Comparison of ENCODE assay signal across 27 cellular contexts in the genomic region with DNA sequence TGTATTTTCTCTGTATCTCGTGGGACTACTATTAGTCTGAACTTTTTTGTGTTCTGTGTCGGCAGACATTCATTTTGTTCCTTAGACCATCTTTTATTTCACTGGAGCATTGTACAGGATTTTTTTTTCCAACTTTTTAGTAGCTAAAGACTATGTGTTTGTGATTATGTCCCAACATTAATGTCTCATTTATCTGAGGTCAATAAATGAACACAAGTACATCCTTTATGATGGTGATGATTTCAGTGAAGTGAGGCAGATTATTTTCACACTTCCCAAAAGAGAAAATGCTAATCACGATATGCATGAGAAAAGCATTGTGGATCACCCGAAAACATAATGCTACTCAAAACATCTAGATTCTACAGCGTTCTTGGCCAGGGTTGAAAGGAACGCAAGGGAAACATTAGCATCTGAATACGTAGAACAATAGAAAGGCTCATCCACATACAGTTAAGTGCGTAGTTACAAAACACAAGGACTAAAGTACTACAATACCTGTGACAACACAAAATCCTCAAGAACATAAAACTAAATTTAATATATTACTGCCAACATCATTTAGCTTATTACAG.
"Had no signal": no experiment of that assay in that cellular context is flagged by ENCODE, and none has a peak within 500 bp of the region (broad histone marks: within the 10 kb centered on the region; RNA-seq: fewer than 3 reads in every experiment).

No MANE protein-coding gene starts in this region.

- DNase-seq: activated CD4-positive, alpha-beta T cell treated with anti-CD3 and anti-CD28 coated beads for 36 hours; activated CD4-positive, alpha-beta T cell treated with anti-CD3 and anti-CD28 coated beads, Interleukin-2, amount 50 U/mL, for 4 hours; activated CD4-positive, CD25-positive, alpha-beta regulatory T cell; activated CD8-positive, alpha-beta memory T cell treated with anti-CD3 and anti-CD28 coated beads for 24 hours; activated effector memory CD4-positive, alpha-beta T cell treated with anti-CD3 and anti-CD28 coated beads, Interleukin-2, amount 50 U/mL, for 16 hours; activated naive CD4-positive, alpha-beta T cell treated with anti-CD3 and anti-CD28 coated beads for 36 hours; activated naive CD8-positive, alpha-beta T cell treated with anti-CD3 and anti-CD28 coated beads for 36 hours; adrenal gland; aorta; body of pancreas; colonic mucosa; effector CD8-positive, alpha-beta T cell; naive thymus-derived CD8-positive, alpha-beta T cell; posterior cingulate gyrus; right cardiac atrium; stimulated activated CD4-positive, alpha-beta T cell treated with anti-CD3 and anti-CD28 coated beads, Interleukin-15, amount 100 ng/mL, for 24 hours; stimulated activated CD4-positive, alpha-beta T cell treated with anti-CD3 and anti-CD28 coated beads, Interleukin-2, amount 100 ng/mL, for 24 hours; stimulated activated naive CD4-positive, alpha-beta T cell; tibial artery; upper lobe of right lung had no signal

- H3K4me3 ChIP-seq: adrenal gland, body of pancreas, colonic mucosa, suprapubic skin, tibial artery, upper lobe of right lung had no signal

- H3K9me3 ChIP-seq: adrenal gland, body of pancreas, colonic mucosa, suprapubic skin, tibial artery, upper lobe of right lung had no signal

- FAIRE-seq: endometrium, frontal cortex had no signal

- H3K4me1 ChIP-seq: adrenal gland, body of pancreas, colonic mucosa, suprapubic skin, tibial artery, upper lobe of right lung had no signal

- H3K27ac Mint-ChIP-seq: activated CD4-positive, alpha-beta T cell treated with anti-CD3 and anti-CD28 coated beads for 36 hours; activated naive CD4-positive, alpha-beta T cell treated with anti-CD3 and anti-CD28 coated beads for 36 hours; activated naive CD8-positive, alpha-beta T cell treated with anti-CD3 and anti-CD28 coated beads for 36 hours; memory B cell; naive thymus-derived CD8-positive, alpha-beta T cell; T-helper 2 cell treated with Interferon-gamma antibody and Interleukin-4, amounts not matched to agents 5 μg/mL and 100 μg/mL, for 36 hours had no signal

- H3K27ac ChIP-seq: adrenal gland, body of pancreas, colonic mucosa, epithelial cell of prostate, suprapubic skin, tibial artery, upper lobe of right lung had no signal

- ATAC-seq: activated CD4-positive, alpha-beta T cell treated with anti-CD3 and anti-CD28 coated beads for 36 hours; body of pancreas; naive thymus-derived CD8-positive, alpha-beta T cell; right cardiac atrium; upper lobe of right lung had no signal

- H3K36me3 ChIP-seq: adrenal gland, colonic mucosa, suprapubic skin, tibial artery, upper lobe of right lung had no signal

- H3K27me3 ChIP-seq: adrenal gland, body of pancreas, colonic mucosa, suprapubic skin, tibial artery, upper lobe of right lung had no signal

- H3K4me1 Mint-ChIP-seq: activated CD4-positive, alpha-beta T cell treated with anti-CD3 and anti-CD28 coated beads for 36 hours; activated naive CD8-positive, alpha-beta T cell treated with anti-CD3 and anti-CD28 coated beads for 36 hours; memory B cell; naive thymus-derived CD8-positive, alpha-beta T cell had no signal

- H3K36me3 Mint-ChIP-seq: activated naive CD8-positive, alpha-beta T cell treated with anti-CD3 and anti-CD28 coated beads for 36 hours; memory B cell; naive thymus-derived CD8-positive, alpha-beta T cell had no signal

- H3K27me3 Mint-ChIP-seq: activated CD4-positive, alpha-beta T cell treated with anti-CD3 and anti-CD28 coated beads for 36 hours; activated naive CD8-positive, alpha-beta T cell treated with anti-CD3 and anti-CD28 coated beads for 36 hours; memory B cell; naive thymus-derived CD8-positive, alpha-beta T cell had no signal

- H3K4me3 Mint-ChIP-seq: activated CD4-positive, alpha-beta T cell treated with anti-CD3 and anti-CD28 coated beads for 36 hours; activated naive CD4-positive, alpha-beta T cell treated with anti-CD3 and anti-CD28 coated beads for 36 hours; activated naive CD8-positive, alpha-beta T cell treated with anti-CD3 and anti-CD28 coated beads for 36 hours; memory B cell; naive thymus-derived CD8-positive, alpha-beta T cell; neural crest cell; T-helper 2 cell treated with Interferon-gamma antibody and Interleukin-4, amounts not matched to agents 5 μg/mL and 100 μg/mL, for 36 hours had no signal
